In the genomic region with DNA sequence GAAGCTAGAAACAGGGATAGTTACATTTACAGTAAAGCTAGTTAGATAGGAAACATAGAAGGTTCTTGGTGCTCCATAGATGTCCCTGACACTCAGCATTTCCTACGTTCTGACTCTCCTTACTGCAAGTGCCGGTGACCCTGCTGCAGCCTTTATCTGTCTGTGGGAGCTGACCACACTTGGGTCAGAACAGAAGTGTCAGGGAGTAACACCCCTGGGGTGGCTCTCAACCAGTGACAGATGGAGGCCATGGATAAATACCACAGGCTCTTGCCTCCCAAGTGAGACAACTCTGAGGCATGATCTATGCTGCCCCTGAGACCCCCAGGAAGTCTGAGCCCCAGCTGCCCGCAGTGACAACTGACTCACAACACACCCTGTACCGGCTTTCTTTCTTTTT, we compare ENCODE assay signal across 1 cellular context.
TF ChIP-seq lines count a peak whose summit lies in the region.

No MANE protein-coding gene starts in this region.

TF ChIP-seq in GM23338, 12 proteins besides CTCF, POLR2A, EP300 and RAD21:
- TF ChIP-seq, protein P1, sequence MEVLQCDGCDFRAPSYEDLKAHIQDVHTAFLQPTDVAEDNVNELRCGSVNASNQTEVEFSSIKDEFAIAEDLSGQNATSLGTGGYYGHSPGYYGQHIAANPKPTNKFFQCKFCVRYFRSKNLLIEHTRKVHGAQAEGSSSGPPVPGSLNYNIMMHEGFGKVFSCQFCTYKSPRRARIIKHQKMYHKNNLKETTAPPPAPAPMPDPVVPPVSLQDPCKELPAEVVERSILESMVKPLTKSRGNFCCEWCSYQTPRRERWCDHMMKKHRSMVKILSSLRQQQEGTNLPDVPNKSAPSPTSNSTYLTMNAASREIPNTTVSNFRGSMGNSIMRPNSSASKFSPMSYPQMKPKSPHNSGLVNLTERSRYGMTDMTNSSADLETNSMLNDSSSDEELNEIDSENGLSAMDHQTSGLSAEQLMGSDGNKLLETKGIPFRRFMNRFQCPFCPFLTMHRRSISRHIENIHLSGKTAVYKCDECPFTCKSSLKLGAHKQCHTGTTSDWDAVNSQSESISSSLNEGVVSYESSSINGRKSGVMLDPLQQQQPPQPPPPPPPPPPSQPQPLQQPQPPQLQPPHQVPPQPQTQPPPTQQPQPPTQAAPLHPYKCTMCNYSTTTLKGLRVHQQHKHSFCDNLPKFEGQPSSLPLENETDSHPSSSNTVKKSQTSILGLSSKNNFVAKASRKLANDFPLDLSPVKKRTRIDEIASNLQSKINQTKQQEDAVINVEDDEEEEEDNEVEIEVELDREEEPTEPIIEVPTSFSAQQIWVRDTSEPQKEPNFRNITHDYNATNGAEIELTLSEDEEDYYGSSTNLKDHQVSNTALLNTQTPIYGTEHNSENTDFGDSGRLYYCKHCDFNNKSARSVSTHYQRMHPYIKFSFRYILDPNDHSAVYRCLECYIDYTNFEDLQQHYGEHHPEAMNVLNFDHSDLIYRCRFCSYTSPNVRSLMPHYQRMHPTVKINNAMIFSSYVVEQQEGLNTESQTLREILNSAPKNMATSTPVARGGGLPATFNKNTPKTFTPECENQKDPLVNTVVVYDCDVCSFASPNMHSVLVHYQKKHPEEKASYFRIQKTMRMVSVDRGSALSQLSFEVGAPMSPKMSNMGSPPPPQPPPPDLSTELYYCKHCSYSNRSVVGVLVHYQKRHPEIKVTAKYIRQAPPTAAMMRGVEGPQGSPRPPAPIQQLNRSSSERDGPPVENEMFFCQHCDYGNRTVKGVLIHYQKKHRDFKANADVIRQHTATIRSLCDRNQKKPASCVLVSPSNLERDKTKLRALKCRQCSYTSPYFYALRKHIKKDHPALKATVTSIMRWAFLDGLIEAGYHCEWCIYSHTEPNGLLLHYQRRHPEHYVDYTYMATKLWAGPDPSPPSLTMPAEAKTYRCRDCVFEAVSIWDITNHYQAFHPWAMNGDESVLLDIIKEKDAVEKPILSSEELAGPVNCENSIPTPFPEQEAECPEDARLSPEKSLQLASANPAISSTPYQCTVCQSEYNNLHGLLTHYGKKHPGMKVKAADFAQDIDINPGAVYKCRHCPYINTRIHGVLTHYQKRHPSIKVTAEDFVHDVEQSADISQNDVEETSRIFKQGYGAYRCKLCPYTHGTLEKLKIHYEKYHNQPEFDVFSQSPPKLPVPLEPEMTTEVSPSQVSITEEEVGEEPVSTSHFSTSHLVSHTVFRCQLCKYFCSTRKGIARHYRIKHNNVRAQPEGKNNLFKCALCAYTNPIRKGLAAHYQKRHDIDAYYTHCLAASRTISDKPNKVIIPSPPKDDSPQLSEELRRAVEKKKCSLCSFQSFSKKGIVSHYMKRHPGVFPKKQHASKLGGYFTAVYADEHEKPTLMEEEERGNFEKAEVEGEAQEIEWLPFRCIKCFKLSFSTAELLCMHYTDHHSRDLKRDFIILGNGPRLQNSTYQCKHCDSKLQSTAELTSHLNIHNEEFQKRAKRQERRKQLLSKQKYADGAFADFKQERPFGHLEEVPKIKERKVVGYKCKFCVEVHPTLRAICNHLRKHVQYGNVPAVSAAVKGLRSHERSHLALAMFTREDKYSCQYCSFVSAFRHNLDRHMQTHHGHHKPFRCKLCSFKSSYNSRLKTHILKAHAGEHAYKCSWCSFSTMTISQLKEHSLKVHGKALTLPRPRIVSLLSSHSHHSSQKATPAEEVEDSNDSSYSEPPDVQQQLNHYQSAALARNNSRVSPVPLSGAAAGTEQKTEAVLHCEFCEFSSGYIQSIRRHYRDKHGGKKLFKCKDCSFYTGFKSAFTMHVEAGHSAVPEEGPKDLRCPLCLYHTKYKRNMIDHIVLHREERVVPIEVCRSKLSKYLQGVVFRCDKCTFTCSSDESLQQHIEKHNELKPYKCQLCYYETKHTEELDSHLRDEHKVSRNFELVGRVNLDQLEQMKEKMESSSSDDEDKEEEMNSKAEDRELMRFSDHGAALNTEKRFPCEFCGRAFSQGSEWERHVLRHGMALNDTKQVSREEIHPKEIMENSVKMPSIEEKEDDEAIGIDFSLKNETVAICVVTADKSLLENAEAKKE (CRISPR knock-in tag; IDR thresholded peaks at IDR 0.05), result no peak
- TF ChIP-seq, protein P2, sequence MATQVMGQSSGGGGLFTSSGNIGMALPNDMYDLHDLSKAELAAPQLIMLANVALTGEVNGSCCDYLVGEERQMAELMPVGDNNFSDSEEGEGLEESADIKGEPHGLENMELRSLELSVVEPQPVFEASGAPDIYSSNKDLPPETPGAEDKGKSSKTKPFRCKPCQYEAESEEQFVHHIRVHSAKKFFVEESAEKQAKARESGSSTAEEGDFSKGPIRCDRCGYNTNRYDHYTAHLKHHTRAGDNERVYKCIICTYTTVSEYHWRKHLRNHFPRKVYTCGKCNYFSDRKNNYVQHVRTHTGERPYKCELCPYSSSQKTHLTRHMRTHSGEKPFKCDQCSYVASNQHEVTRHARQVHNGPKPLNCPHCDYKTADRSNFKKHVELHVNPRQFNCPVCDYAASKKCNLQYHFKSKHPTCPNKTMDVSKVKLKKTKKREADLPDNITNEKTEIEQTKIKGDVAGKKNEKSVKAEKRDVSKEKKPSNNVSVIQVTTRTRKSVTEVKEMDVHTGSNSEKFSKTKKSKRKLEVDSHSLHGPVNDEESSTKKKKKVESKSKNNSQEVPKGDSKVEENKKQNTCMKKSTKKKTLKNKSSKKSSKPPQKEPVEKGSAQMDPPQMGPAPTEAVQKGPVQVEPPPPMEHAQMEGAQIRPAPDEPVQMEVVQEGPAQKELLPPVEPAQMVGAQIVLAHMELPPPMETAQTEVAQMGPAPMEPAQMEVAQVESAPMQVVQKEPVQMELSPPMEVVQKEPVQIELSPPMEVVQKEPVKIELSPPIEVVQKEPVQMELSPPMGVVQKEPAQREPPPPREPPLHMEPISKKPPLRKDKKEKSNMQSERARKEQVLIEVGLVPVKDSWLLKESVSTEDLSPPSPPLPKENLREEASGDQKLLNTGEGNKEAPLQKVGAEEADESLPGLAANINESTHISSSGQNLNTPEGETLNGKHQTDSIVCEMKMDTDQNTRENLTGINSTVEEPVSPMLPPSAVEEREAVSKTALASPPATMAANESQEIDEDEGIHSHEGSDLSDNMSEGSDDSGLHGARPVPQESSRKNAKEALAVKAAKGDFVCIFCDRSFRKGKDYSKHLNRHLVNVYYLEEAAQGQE (IDR thresholded peaks at IDR 0.05; ENCODE audit: unreplicated experiment), result no peak
- TF ChIP-seq POLR2AphosphoS5 (IDR thresholded peaks at IDR 0.05; ENCODE audit: low read depth), result no peak
- no peak for TF ChIP-seq EZH2 (IDR thresholded peaks at IDR 0.05; ENCODE audit: low read depth, unreplicated experiment)
- no peak for TF ChIP-seq ZNF114 (CRISPR knock-in tag; IDR thresholded peaks at IDR 0.05)
- TF ChIP-seq JUNB (IDR thresholded peaks at IDR 0.05; ENCODE audit: unreplicated experiment), result no peak
- no peak for TF ChIP-seq NANOG (IDR thresholded peaks at IDR 0.05; ENCODE audit: borderline replicate concordance)
- no peak for TF ChIP-seq STAT1 (IDR thresholded peaks at IDR 0.05; ENCODE audit: unreplicated experiment)
- TF ChIP-seq, protein P3, sequence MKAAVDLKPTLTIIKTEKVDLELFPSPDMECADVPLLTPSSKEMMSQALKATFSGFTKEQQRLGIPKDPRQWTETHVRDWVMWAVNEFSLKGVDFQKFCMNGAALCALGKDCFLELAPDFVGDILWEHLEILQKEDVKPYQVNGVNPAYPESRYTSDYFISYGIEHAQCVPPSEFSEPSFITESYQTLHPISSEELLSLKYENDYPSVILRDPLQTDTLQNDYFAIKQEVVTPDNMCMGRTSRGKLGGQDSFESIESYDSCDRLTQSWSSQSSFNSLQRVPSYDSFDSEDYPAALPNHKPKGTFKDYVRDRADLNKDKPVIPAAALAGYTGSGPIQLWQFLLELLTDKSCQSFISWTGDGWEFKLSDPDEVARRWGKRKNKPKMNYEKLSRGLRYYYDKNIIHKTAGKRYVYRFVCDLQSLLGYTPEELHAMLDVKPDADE (IDR thresholded peaks at IDR 0.05), result no peak
- no peak for TF ChIP-seq EZH2phosphoT487 (IDR thresholded peaks at IDR 0.05; ENCODE audit: unreplicated experiment)
- TF ChIP-seq ZNF331 (CRISPR knock-in tag; IDR thresholded peaks at IDR 0.05; ENCODE audit: low read depth), result no peak
- TF ChIP-seq CREB1 (CRISPR knock-in tag; IDR thresholded peaks at IDR 0.05; ENCODE audit: low read depth), result no peak
TF ChIP-seq in GM23338: peak in this region for 0.
